In genomic region chr5:124235031-124235562, GRCh38 we compare ENCODE assay signal across 13 cellular contexts.
"Had no signal": no experiment of that assay in that cellular context is flagged by ENCODE, and none has a peak within 500 bp of the region (broad histone marks: within the 10 kb centered on the region; RNA-seq: fewer than 3 reads in every experiment).

No MANE protein-coding gene starts in this region.

- H3K4me1 ChIP-seq: gastroesophageal sphincter, prostate gland had no signal

- H3K27ac ChIP-seq: gastroesophageal sphincter, prostate gland, SK-N-MC, skin epidermis, thoracic aorta had no signal

- H3K9me3 ChIP-seq: prostate gland, thoracic aorta had no signal

- H3K4me3 ChIP-seq: gastroesophageal sphincter, lung, prostate gland, SK-N-MC, skin epidermis, thoracic aorta had no signal

- DNase-seq: activated CD4-positive, alpha-beta T cell treated with anti-CD3 and anti-CD28 coated beads for 1 hour; activated CD4-positive, alpha-beta T cell treated with anti-CD3 and anti-CD28 coated beads, Interleukin-2, amount 50 U/mL, for 48 hours; activated naive CD4-positive, alpha-beta T cell treated with anti-CD3 and anti-CD28 coated beads for 36 hours; natural killer cell; right cardiac atrium; stimulated activated CD4-positive, alpha-beta T cell treated with anti-CD3 and anti-CD28 coated beads, Interleukin-4, amount 100 ng/mL, for 24 hours; stimulated activated naive CD8-positive, alpha-beta T cell treated with anti-CD3 and anti-CD28 coated beads, Interleukin-15, Interleukin-2, amounts not matched to agents 100 U/mL and 50 U/mL, for 24 hours had no signal

- H3K36me3 ChIP-seq: gastroesophageal sphincter, prostate gland, thoracic aorta had no signal

- H3K27me3 ChIP-seq: gastroesophageal sphincter had no signal
